Comparison of ENCODE assay signal across 1 cellular context in the genomic region with DNA sequence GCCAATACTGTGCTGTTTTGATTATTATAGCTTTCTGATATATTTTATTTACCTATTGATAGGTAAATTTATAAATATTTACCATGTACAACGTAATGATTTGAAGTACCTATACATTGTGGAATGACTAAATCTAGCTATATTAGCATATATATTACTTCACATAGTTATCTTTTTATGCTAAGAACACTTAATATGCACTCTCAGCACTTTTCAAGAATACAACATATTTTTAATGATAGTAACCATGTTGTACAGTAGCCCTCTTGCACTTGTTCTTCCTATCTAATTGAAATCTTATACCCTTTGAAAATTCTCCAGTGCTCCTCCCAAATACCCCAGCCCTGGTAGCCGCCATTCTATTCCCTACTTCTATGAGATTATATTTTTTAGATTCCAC.
TF ChIP-seq lines count a peak whose summit lies in the region.

No MANE protein-coding gene starts in this region.

TF ChIP-seq in K562, 482 proteins besides CTCF, POLR2A, EP300 and RAD21 (continued from another document):
- TF ChIP-seq, protein P1, sequence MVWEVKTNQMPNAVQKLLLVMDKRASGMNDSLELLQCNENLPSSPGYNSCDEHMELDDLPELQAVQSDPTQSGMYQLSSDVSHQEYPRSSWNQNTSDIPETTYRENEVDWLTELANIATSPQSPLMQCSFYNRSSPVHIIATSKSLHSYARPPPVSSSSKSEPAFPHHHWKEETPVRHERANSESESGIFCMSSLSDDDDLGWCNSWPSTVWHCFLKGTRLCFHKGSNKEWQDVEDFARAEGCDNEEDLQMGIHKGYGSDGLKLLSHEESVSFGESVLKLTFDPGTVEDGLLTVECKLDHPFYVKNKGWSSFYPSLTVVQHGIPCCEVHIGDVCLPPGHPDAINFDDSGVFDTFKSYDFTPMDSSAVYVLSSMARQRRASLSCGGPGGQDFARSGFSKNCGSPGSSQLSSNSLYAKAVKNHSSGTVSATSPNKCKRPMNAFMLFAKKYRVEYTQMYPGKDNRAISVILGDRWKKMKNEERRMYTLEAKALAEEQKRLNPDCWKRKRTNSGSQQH (CRISPR knock-in tag; IDR thresholded peaks at IDR 0.05), result no peak
- no peak for TF ChIP-seq L3MBTL2 (IDR thresholded peaks at IDR 0.05)
- TF ChIP-seq MAFG (tag; conservative IDR thresholded peaks at IDR 0.05), result peak; percentile 37; the same call in 1 of the 2 replicates
- TF ChIP-seq, protein P2, sequence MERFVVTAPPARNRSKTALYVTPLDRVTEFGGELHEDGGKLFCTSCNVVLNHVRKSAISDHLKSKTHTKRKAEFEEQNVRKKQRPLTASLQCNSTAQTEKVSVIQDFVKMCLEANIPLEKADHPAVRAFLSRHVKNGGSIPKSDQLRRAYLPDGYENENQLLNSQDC (CRISPR knock-in tag; IDR thresholded peaks at IDR 0.05), result no peak
- TF ChIP-seq MAFK (IDR thresholded peaks at IDR 0.05; ENCODE audit: low read length), result peak; percentile 65
- peak; percentile 72 for TF ChIP-seq ZNF316 (IDR thresholded peaks at IDR 0.05)
- TF ChIP-seq GATA2 (CRISPR knock-in tag; IDR thresholded peaks at IDR 0.05), result no peak
- TF ChIP-seq MAFF (IDR thresholded peaks at IDR 0.05; ENCODE audit: low read length), result peak; percentile 52; the same call in 1 of the 2 replicates
- TF ChIP-seq SRSF7 (optimal IDR thresholded peaks at IDR 0.05; ENCODE audit: low read depth, low read length), result no peak
- TF ChIP-seq, protein P3, sequence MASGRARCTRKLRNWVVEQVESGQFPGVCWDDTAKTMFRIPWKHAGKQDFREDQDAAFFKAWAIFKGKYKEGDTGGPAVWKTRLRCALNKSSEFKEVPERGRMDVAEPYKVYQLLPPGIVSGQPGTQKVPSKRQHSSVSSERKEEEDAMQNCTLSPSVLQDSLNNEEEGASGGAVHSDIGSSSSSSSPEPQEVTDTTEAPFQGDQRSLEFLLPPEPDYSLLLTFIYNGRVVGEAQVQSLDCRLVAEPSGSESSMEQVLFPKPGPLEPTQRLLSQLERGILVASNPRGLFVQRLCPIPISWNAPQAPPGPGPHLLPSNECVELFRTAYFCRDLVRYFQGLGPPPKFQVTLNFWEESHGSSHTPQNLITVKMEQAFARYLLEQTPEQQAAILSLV (tag; IDR thresholded peaks at IDR 0.05), result no peak
- no peak for TF ChIP-seq PHF8 (IDR thresholded peaks at IDR 0.05; ENCODE audit: borderline replicate concordance, low read length)
- TF ChIP-seq, protein P4, sequence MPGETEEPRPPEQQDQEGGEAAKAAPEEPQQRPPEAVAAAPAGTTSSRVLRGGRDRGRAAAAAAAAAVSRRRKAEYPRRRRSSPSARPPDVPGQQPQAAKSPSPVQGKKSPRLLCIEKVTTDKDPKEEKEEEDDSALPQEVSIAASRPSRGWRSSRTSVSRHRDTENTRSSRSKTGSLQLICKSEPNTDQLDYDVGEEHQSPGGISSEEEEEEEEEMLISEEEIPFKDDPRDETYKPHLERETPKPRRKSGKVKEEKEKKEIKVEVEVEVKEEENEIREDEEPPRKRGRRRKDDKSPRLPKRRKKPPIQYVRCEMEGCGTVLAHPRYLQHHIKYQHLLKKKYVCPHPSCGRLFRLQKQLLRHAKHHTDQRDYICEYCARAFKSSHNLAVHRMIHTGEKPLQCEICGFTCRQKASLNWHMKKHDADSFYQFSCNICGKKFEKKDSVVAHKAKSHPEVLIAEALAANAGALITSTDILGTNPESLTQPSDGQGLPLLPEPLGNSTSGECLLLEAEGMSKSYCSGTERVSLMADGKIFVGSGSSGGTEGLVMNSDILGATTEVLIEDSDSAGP (CRISPR knock-in tag; IDR thresholded peaks at IDR 0.05), result no peak
TF ChIP-seq in K562: peak in this region for 4.
